1 cellular context compared by ENCODE assay signal in genomic region chr6:39048481-39049399, GRCh38.
TF ChIP-seq lines count a peak whose summit lies in the region.

GLP1R (plus strand) TSS chr6:39048781; CDS start chr6:39048841, 60 bp downstream.

TF ChIP-seq in SK-N-SH, 30 proteins besides CTCF, POLR2A, EP300 and RAD21 (continued from another document):
- TF ChIP-seq REST (IDR thresholded peaks at IDR 0.05; ENCODE audit: low read depth, low read length): no peak
- no peak for TF ChIP-seq USF2 (IDR thresholded peaks at IDR 0.05; ENCODE audit: borderline replicate concordance, low read depth, low read length)
- no peak for TF ChIP-seq GATA2 (CRISPR knock-in tag; IDR thresholded peaks at IDR 0.05)
- no peak for TF ChIP-seq YY1 (IDR thresholded peaks at IDR 0.05; ENCODE audit: low read depth)
- no peak for TF ChIP-seq NRF1 (IDR thresholded peaks at IDR 0.05; ENCODE audit: low read depth, low read length)
- TF ChIP-seq PBX3 (IDR thresholded peaks at IDR 0.05): no peak
